In genomic region chr3:71805199-71805598, GRCh38 we compare ENCODE assay signal across 1 cellular context.
TF ChIP-seq lines count a peak whose summit lies in the region.

No MANE protein-coding gene starts in this region.

TF ChIP-seq in WTC11, 78 proteins besides CTCF, POLR2A, EP300 and RAD21 (continued from another document):
- TF ChIP-seq CREB1 (CRISPR knock-in tag; IDR thresholded peaks at IDR 0.05): no peak
- TF ChIP-seq ZBTB21 (CRISPR knock-in tag; IDR thresholded peaks at IDR 0.05; ENCODE audit: borderline replicate concordance): no peak
- TF ChIP-seq ELF4 (CRISPR knock-in tag; IDR thresholded peaks at IDR 0.05; ENCODE audit: low read depth): no peak
- TF ChIP-seq NR3C1 (CRISPR knock-in tag; conservative IDR thresholded peaks at IDR 0.05; ENCODE audit: low read depth): no peak
- TF ChIP-seq IRF2 (CRISPR knock-in tag; IDR thresholded peaks at IDR 0.05; ENCODE audit: borderline replicate concordance, low read depth): no peak
- no peak for TF ChIP-seq CDX4 (CRISPR knock-in tag; IDR thresholded peaks at IDR 0.05; ENCODE audit: borderline replicate concordance)
- no peak for TF ChIP-seq STAT6 (CRISPR knock-in tag; conservative IDR thresholded peaks at IDR 0.05; ENCODE audit: low read depth)
- TF ChIP-seq IRF1 (CRISPR knock-in tag; IDR thresholded peaks at IDR 0.05): no peak
- TF ChIP-seq ZMAT4 (CRISPR knock-in tag; IDR thresholded peaks at IDR 0.05): no peak
- TF ChIP-seq GTF2I (CRISPR knock-in tag; conservative IDR thresholded peaks at IDR 0.05): no peak
- no peak for TF ChIP-seq ZNF532 (CRISPR knock-in tag; IDR thresholded peaks at IDR 0.05; ENCODE audit: borderline replicate concordance)
